In the genomic region with DNA sequence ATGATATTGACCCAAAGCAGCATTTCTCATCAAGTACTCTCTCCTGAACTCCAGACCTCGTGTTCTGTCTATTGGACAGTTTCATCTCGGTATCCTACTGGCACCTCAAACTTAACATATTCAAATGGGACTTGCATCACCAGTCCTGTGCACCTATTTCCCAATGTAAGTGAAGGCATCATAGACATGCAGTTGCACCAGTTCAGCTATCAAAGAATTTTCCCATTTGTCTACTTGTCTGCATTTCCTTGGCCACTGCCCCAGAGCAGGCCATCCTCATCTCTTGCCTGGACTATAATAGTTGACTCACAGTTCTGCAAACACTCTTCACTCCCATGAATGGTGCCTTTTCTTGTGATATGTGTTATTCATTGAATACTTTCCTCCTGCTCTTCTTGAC, we compare ENCODE assay signal across 17 cellular contexts. TPM values are rescaled to one million over a fixed set of nuclear protein-coding genes. Genes with fewer than 3 reads are reported as not detected.
"Had no signal": no experiment of that assay in that cellular context is flagged by ENCODE, and none has a peak within 500 bp of the region (broad histone marks: within the 10 kb centered on the region; RNA-seq: fewer than 3 reads in every experiment).

No MANE protein-coding gene starts in this region.

- H3K36me3 ChIP-seq: esophagus squamous epithelium, left ventricle myocardium inferior, thyroid gland had no signal

- FAIRE-seq: endometrium, kidney had no signal

- H3K4me1 ChIP-seq: esophagus squamous epithelium had no signal

- H3K27ac ChIP-seq: esophagus squamous epithelium, thyroid gland had no signal

- H3K4me3 ChIP-seq: dorsolateral prefrontal cortex, esophagus squamous epithelium, left ventricle myocardium inferior, mucosa of descending colon, thyroid gland had no signal

- H3K27me3 ChIP-seq: dorsolateral prefrontal cortex, esophagus squamous epithelium, thyroid gland had no signal

- ATAC-seq: activated naive CD8-positive, alpha-beta T cell treated with anti-CD3 and anti-CD28 coated beads, Interleukin-2, amount 50 U/mL, for 24 hours; activated T-helper 17 cell treated with anti-CD3 and anti-CD28 coated beads, Interleukin-2, amount 50 U/mL, for 72 hours; mucosa of descending colon; naive thymus-derived CD4-positive, alpha-beta T cell; stimulated activated naive B cell treated with anti-CD40 and anti-IgM and Interleukin-4, amounts not matched to agents 10 μg/mL and 1 μg/mL and 100 μg/mL, for 72 hours had no signal

- DNase-seq: activated CD4-positive, alpha-beta T cell treated with anti-CD3 and anti-CD28 coated beads for 1 hour; activated CD4-positive, alpha-beta T cell treated with anti-CD3 and anti-CD28 coated beads, Interleukin-2, amount 50 U/mL, for 4 hours; activated naive CD4-positive, alpha-beta T cell treated with anti-CD3 and anti-CD28 coated beads for 36 hours; activated naive CD8-positive, alpha-beta T cell treated with anti-CD3 and anti-CD28 coated beads, Interleukin-2, amount 50 U/mL, for 24 hours; dorsolateral prefrontal cortex; esophagus squamous epithelium; hippocampal formation; kidney; left ventricle myocardium inferior; mucosa of descending colon; naive thymus-derived CD4-positive, alpha-beta T cell; posterior cingulate gyrus; stimulated activated CD4-positive, alpha-beta T cell treated with anti-CD3 and anti-CD28 coated beads, Interleukin-2, amount 100 ng/mL, for 48 hours; stimulated activated naive B cell treated with anti-CD40 and anti-IgM and Interleukin-4, amounts not matched to agents 10 μg/mL and 1 μg/mL and 100 μg/mL, for 72 hours; thyroid gland had no signal

- H3K9me3 ChIP-seq: esophagus squamous epithelium, left ventricle myocardium inferior, mucosa of descending colon, thyroid gland had no signal

RNA-seq across cellular contexts. Expression of gene LIMCH1, which starts 11.3 kb away (rescaled TPM):
- total RNA-seq: activated naive CD4-positive, alpha-beta T cell treated with anti-CD3 and anti-CD28 coated beads for 36 hours; activated T-helper 17 cell treated with anti-CD3 and anti-CD28 coated beads, Interleukin-2, amount 50 U/mL, for 72 hours had no signal
- polyA plus RNA-seq: naive thymus-derived CD4-positive, alpha-beta T cell had no signal
